In genomic region chr6:144405173-144405572, GRCh38 we compare ENCODE assay signal across 22 cellular contexts.
DNase-seq lines count a peak whose midpoint lies in the region; ATAC-seq, FAIRE-seq and TF ChIP-seq lines count a peak whose summit lies in the region.
"Had no signal": no experiment of that assay in that cellular context is flagged by ENCODE, and none has a peak within 500 bp of the region (broad histone marks: within the 10 kb centered on the region; RNA-seq: fewer than 3 reads in every experiment).

No MANE protein-coding gene starts in this region.

- H3K36me3 ChIP-seq in HEK293 (ENCODE audit: control insufficient read depth in 2 of 2, insufficient read depth in 1 of 2, low read length in 2 of 2) = no peaks in the 10 kb centered on the region
- H3K36me3 ChIP-seq: colonic mucosa, prostate gland had no signal

- no peaks in the 10 kb centered on the region for H3K27me3 Mint-ChIP-seq in WTC11 (ENCODE audit: low read depth)
- H3K27me3 Mint-ChIP-seq: activated CD4-positive, alpha-beta T cell treated with anti-CD3 and anti-CD28 coated beads for 36 hours; activated naive CD4-positive, alpha-beta T cell treated with anti-CD3 and anti-CD28 coated beads, Interleukin-2, amount 10 ng/mL, durations not matched to agents 7 days and 5 days; IgD-negative memory B cell; stimulated activated naive CD8-positive, alpha-beta T cell treated with anti-CD3 and anti-CD28 coated beads, Interleukin-15, amount 100 ng/mL, for 72 hours had no signal

- no peak for DNase-seq in WTC11 (ENCODE audit: low spot score)
- DNase-seq in fibroblast of peridontal ligament (ENCODE audit: extremely low read depth) = peak; percentile 68
- DNase-seq in renal cortical epithelial cell (ENCODE audit: low read depth) = peak; percentile 25
- DNase-seq in activated T-cell treated with anti-CD3 and anti-CD28 coated beads, Interleukin-2, amount 50 U/mL, for 48 hours = no peak
- DNase-seq in RCC 7860 (ENCODE audit: low spot score) = no peak
- DNase-seq: activated CD4-positive, alpha-beta T cell treated with anti-CD3 and anti-CD28 coated beads for 36 hours; activated naive CD4-positive, alpha-beta T cell treated with anti-CD3 and anti-CD28 coated beads, Interleukin-2, amount 10 ng/mL, durations not matched to agents 7 days and 5 days; activated T-cell treated with anti-CD3 and anti-CD28 coated beads, Interleukin-2, amount 50 U/mL, for 72 hours; AML-193; colonic mucosa; DMS79; NCI-H1417 treated with DMSO at 0.1 percent for 48 hours; NCI-H526; SHP77; stimulated activated CD4-positive, alpha-beta T cell treated with anti-CD3 and anti-CD28 coated beads, Interleukin-4, amount 100 ng/mL, for 4 hours; stimulated activated naive CD8-positive, alpha-beta T cell treated with anti-CD3 and anti-CD28 coated beads, Interleukin-15, amount 100 ng/mL, for 72 hours; trophoblast cell had no signal

- POLR2A ChIA-PET in HEK293 (lab: Yijun Ruan, JAX) = interaction anchor here (0.6 kb wide), 1 partner anchor 620 kb away, joined by 3 read pairs; no protein-coding TSS in a partner anchor
- POLR2A ChIA-PET in WTC11 (lab: Charles Lee) = no interaction called here

- TF ChIP-seq CTCF in HEK293 (tag by site-specific recombination; IDR thresholded peaks at IDR 0.05) (no peak), WTC11 (IDR thresholded peaks at IDR 0.05) (no peak)

- no peak overlapping the region for H3K4me3 Mint-ChIP-seq in WTC11
- H3K4me3 Mint-ChIP-seq: activated CD4-positive, alpha-beta T cell treated with anti-CD3 and anti-CD28 coated beads for 36 hours; activated naive CD4-positive, alpha-beta T cell treated with anti-CD3 and anti-CD28 coated beads, Interleukin-2, amount 10 ng/mL, durations not matched to agents 7 days and 5 days; activated T-cell treated with anti-CD3 and anti-CD28 coated beads, Interleukin-2, amount 50 U/mL, for 72 hours; IgD-negative memory B cell; stimulated activated naive CD8-positive, alpha-beta T cell treated with anti-CD3 and anti-CD28 coated beads, Interleukin-15, amount 100 ng/mL, for 72 hours had no signal

- no peaks in the 10 kb centered on the region for H3K9me3 Mint-ChIP-seq in WTC11
- H3K9me3 Mint-ChIP-seq: activated naive CD4-positive, alpha-beta T cell treated with anti-CD3 and anti-CD28 coated beads, Interleukin-2, amount 10 ng/mL, durations not matched to agents 7 days and 5 days; activated T-cell treated with anti-CD3 and anti-CD28 coated beads, Interleukin-2, amount 50 U/mL, for 72 hours; IgD-negative memory B cell; stimulated activated naive CD8-positive, alpha-beta T cell treated with anti-CD3 and anti-CD28 coated beads, Interleukin-15, amount 100 ng/mL, for 72 hours had no signal

- CTCF ChIA-PET in HEK293 (lab: Yijun Ruan, JAX) = interaction anchor here (0.7 to 1.1 kb wide), 2 partner anchors 119 to 186 kb away, joined by 3 read pairs; no protein-coding TSS in a partner anchor
- CTCF ChIA-PET in WTC11 (lab: Charles Lee) = interaction anchor here (0.5 kb wide), 1 partner anchor 189 kb away, joined by 3 read pairs; no protein-coding TSS in a partner anchor

- H3K9me3 ChIP-seq in HEK293 (ENCODE audit: control insufficient read depth, insufficient read depth, low read depth, low read length) = no peaks in the 10 kb centered on the region
- H3K9me3 ChIP-seq: colonic mucosa, prostate gland had no signal

- H3K27ac Mint-ChIP-seq in WTC11 = peak overlapping the region; percentile 39; the same call in 1 of the 2 replicates
- H3K27ac Mint-ChIP-seq: activated CD4-positive, alpha-beta T cell treated with anti-CD3 and anti-CD28 coated beads for 36 hours; activated naive CD4-positive, alpha-beta T cell treated with anti-CD3 and anti-CD28 coated beads, Interleukin-2, amount 10 ng/mL, durations not matched to agents 7 days and 5 days; activated T-cell treated with anti-CD3 and anti-CD28 coated beads, Interleukin-2, amount 50 U/mL, for 72 hours; IgD-negative memory B cell; stimulated activated naive CD8-positive, alpha-beta T cell treated with anti-CD3 and anti-CD28 coated beads, Interleukin-15, amount 100 ng/mL, for 72 hours had no signal

- no peak overlapping the region for H3K4me3 ChIP-seq in HEK293 (ENCODE audit: low read depth, low read length)
- H3K4me3 ChIP-seq: colonic mucosa, prostate gland had no signal

- no peaks in the 10 kb centered on the region for H3K36me3 Mint-ChIP-seq in WTC11

- no peak for ATAC-seq in WTC11
- no peak for ATAC-seq in HG02798 (IDR thresholded peaks at IDR 0.05; ENCODE audit: poor library complexity, unreplicated experiment)
- ATAC-seq: activated CD4-positive, alpha-beta T cell treated with anti-CD3 and anti-CD28 coated beads for 36 hours; activated T-cell treated with anti-CD3 and anti-CD28 coated beads, Interleukin-2, amount 50 U/mL, for 72 hours; stimulated activated naive CD8-positive, alpha-beta T cell treated with anti-CD3 and anti-CD28 coated beads, Interleukin-15, amount 100 ng/mL, for 72 hours had no signal

- FAIRE-seq in RCC 7860 (lab: Jason Lieb, UNC) = no peak
- FAIRE-seq: TTC549 had no signal

- no peak overlapping the region for H3K27ac ChIP-seq in HEK293 (ENCODE audit: extremely low read depth, low read depth, low read length)
- H3K27ac ChIP-seq: colonic mucosa, prostate gland had no signal

- peaks cover 51% of the 10 kb centered on the region for H3K4me1 Mint-ChIP-seq in WTC11
- H3K4me1 Mint-ChIP-seq: activated naive CD4-positive, alpha-beta T cell treated with anti-CD3 and anti-CD28 coated beads, Interleukin-2, amount 10 ng/mL, durations not matched to agents 7 days and 5 days had no signal

- H3K4me1 ChIP-seq in HEK293 (ENCODE audit: control insufficient read depth, insufficient read depth, low read length) = peaks cover 27% of the 10 kb centered on the region
- H3K4me1 ChIP-seq: colonic mucosa, prostate gland had no signal

TF ChIP-seq in HEK293, 187 proteins besides CTCF, POLR2A, EP300 and RAD21 (continues in another document):
- TF ChIP-seq SP3 (tag by site-specific recombination; IDR thresholded peaks at IDR 0.05) (no peak), MZF1 (tag by site-specific recombination; IDR thresholded peaks at IDR 0.05; ENCODE audit: borderline replicate concordance) (peak; percentile 70; the same call in 1 of the 2 replicates), WT1 (tag by site-specific recombination; IDR thresholded peaks at IDR 0.05) (0 out of 2 replicates have a peak, but pooled peaks have one; percentile 39)

TF ChIP-seq in WTC11, 78 proteins besides CTCF, POLR2A, EP300 and RAD21:
- TF ChIP-seq ATF1 (CRISPR knock-in tag; IDR thresholded peaks at IDR 0.05) (no peak), ATF6 (CRISPR knock-in tag; IDR thresholded peaks at IDR 0.05) (no peak), RORB (CRISPR knock-in tag; IDR thresholded peaks at IDR 0.05) (no peak), TCF7 (CRISPR knock-in tag; IDR thresholded peaks at IDR 0.05; ENCODE audit: low read depth) (no peak), NFYB (CRISPR knock-in tag; conservative IDR thresholded peaks at IDR 0.05; ENCODE audit: low read depth) (no peak), E2F4 (CRISPR knock-in tag; IDR thresholded peaks at IDR 0.05; ENCODE audit: borderline replicate concordance, low read depth) (no peak), ZNF219 (CRISPR knock-in tag; IDR thresholded peaks at IDR 0.05; ENCODE audit: borderline replicate concordance) (no peak), ZNF416 (CRISPR knock-in tag; IDR thresholded peaks at IDR 0.05) (no peak), OVOL2 (CRISPR knock-in tag; IDR thresholded peaks at IDR 0.05; ENCODE audit: borderline replicate concordance) (no peak), SMAD4 (CRISPR knock-in tag; IDR thresholded peaks at IDR 0.05) (no peak), ESRRA (CRISPR knock-in tag; IDR thresholded peaks at IDR 0.05; ENCODE audit: borderline replicate concordance) (no peak), GTF2I (CRISPR knock-in tag; conservative IDR thresholded peaks at IDR 0.05) (no peak), USF2 (CRISPR knock-in tag; IDR thresholded peaks at IDR 0.05) (no peak), ZNF121 (CRISPR knock-in tag; IDR thresholded peaks at IDR 0.05) (no peak)

Comparison
In these comparisons a context has a peak if more than half of its experiments do, and no peak if none do; other contexts are left out.
1. DNase-seq: peak in fibroblast of peridontal ligament (single experiment) and renal cortical epithelial cell (single experiment); none in WTC11 (single experiment), activated T-cell treated with anti-CD3 and anti-CD28 coated beads, Interleukin-2, amount 50 U/mL, for 48 hours (0 of 2) and RCC 7860 (single experiment).